ENCODE assay signal across 1 cellular context in genomic region chr2:71661782-71662181, GRCh38.
TF ChIP-seq lines count a peak whose summit lies in the region.

No MANE protein-coding gene starts in this region.

TF ChIP-seq in IMR-90, 13 proteins besides CTCF, POLR2A, EP300 and RAD21:
- TF ChIP-seq RFX5 (IDR thresholded peaks at IDR 0.05; ENCODE audit: low read depth, low read length) (no peak), RCOR1 (IDR thresholded peaks at IDR 0.05; ENCODE audit: insufficient replicate concordance, low read length) (no peak), MXI1 (IDR thresholded peaks at IDR 0.05; ENCODE audit: borderline replicate concordance, low read depth, low read length) (no peak), ELK1 (IDR thresholded peaks at IDR 0.05; ENCODE audit: borderline replicate concordance, low read depth, low read length) (no peak), NFE2L2 (IDR thresholded peaks at IDR 0.05; ENCODE audit: low read depth, low read length) (no peak), MAFK (IDR thresholded peaks at IDR 0.05; ENCODE audit: low read depth, low read length) (no peak), CHD1 (IDR thresholded peaks at IDR 0.05; ENCODE audit: low read depth, low read length) (no peak)
